In the genomic region with DNA sequence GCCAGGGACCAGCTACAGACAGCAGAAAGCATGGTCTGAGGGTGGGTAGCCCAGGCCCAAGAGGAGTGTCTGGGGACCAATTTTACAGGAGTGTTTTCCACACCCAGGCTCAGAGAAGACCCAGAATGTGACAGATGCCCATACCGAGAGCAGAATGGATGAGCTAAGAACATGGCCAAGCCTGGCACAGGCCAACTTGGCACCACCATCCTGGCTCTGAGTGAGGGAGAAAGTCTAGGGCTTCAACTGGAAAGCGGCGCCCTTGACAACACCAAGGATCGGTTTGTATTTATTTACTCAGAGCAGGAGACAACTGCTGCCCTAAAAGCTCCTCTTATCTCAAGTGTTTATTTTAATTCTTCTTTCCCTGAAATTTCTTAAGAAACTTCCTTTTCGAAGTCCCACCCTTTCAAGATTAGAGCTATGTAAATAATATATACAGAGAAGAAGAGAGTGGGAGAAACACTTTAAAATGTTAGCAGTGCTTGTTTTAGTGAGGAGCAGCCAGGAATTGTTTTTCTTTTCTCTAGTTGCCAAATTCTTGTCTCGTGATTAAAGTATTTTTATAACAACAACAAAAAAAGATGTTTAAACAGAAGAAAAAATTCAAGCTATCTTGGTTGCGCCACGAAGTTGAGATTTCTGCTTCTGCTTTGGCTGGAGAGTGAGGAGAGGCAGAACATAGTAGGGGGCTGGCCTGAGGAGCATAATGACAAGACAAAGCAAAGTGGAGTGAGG, we compare ENCODE assay signal across 11 cellular contexts. TPM values are rescaled to one million over a fixed set of nuclear protein-coding genes. Genes with fewer than 3 reads are reported as not detected.
DNase-seq lines count a peak whose midpoint lies in the region; ATAC-seq and TF ChIP-seq lines count a peak whose summit lies in the region.
"Had no signal": no experiment of that assay in that cellular context is flagged by ENCODE, and none has a peak within 500 bp of the region (broad histone marks: within the 10 kb centered on the region; RNA-seq: fewer than 3 reads in every experiment).

No MANE protein-coding gene starts in this region.

- no peak for TF ChIP-seq CTCF in left lung (IDR thresholded peaks at IDR 0.05)
- TF ChIP-seq CTCF in GM13976 (IDR thresholded peaks at IDR 0.05; ENCODE audit: borderline replicate concordance, control extremely low read depth, extremely low read depth, insufficient read depth, missing control alignments) = no peak

- H3K36me3 ChIP-seq in left lung (no peaks in the 10 kb centered on the region), SJCRH30 (no peaks in the 10 kb centered on the region)

- H3K4me1 ChIP-seq in left lung (peaks cover 6 to 36% of the 10 kb centered on the region in 2 donors), SJCRH30 (no peaks in the 10 kb centered on the region)

- H3K4me3 ChIP-seq in left lung (no peak overlapping the region), SJCRH30 (no peak overlapping the region)

- H3K27me3 ChIP-seq in left lung (peaks cover 21 to 42% of the 10 kb centered on the region in 2 donors), SJCRH30 (no peaks in the 10 kb centered on the region; the same call in none of the 2 replicates)

- peak overlapping the region; percentile 46 to 65 for H3K27ac ChIP-seq in left lung
- peak overlapping the region; percentile 36 for H3K27ac ChIP-seq in temporal lobe (ENCODE audit: low read depth, low read length)
- no peak overlapping the region for H3K27ac ChIP-seq in SJCRH30

- H3K9me3 ChIP-seq in left lung = no peaks in the 10 kb centered on the region
- H3K9me3 ChIP-seq in SJCRH30 (replicated peaks) = no peaks in the 10 kb centered on the region

- ATAC-seq in left lung = peak; percentile 73
- no peak for ATAC-seq in HG03159 (IDR thresholded peaks at IDR 0.05; ENCODE audit: unreplicated experiment)

- intact Hi-C loops in left lung (cut with DNase I) = no loop called here

- in situ Hi-C loops in GM13976 (cut with MboI; ENCODE audit: low sequenced_read_pairs, unreplicated experiment) = no loop called here

- peak; percentile 55 for DNase-seq in H4 (ENCODE audit: low spot score)
- DNase-seq in cerebellar nuclear complex (lab: John Stamatoyannopoulos, UW) = peak; percentile 78 to 84
- DNase-seq in left lung = peak in 1 of 2 donors; percentile 59
- DNase-seq in SJCRH30 = no peak
- no peak for DNase-seq in NCI-H2081 (lab: John Stamatoyannopoulos, UW)
- DNase-seq in GM13976 (ENCODE audit: low spot score) = no peak
- DNase-seq: KBM-7, mesendoderm, NCI-H510A had no signal

RNA-seq across cellular contexts. Expression of gene TNXB, which starts 16.2 kb away (rescaled TPM):
- 0.06 and 0.29 TPM in 2 replicates for total RNA-seq in H4 (2014; rRNA removed; shearing (Covaris generic))
- total RNA-seq in left lung = 10 to 100 TPM; 44.8 to 78.4 TPM
- total RNA-seq in temporal lobe = 10.1 TPM
- 1.6 and 3.3 TPM in 2 replicates for total RNA-seq in SJCRH30 (2014; rRNA removed; shearing (Covaris generic))

RNA-seq across cellular contexts. Expression of gene ATF6B, which starts 35.1 kb away (rescaled TPM):
- total RNA-seq in H4 (2014; rRNA removed; shearing (Covaris generic)) = 17.1 and 23.4 TPM in 2 replicates
- 10 to 100 TPM; 70.7 to 72.1 TPM for total RNA-seq in left lung
- 16.7 TPM for total RNA-seq in temporal lobe
- 26.1 and 33.0 TPM in 2 replicates for total RNA-seq in SJCRH30 (2014; rRNA removed; shearing (Covaris generic))

RNA-seq across cellular contexts. Expression of gene FKBPL, which starts 37.2 kb away (rescaled TPM):
- total RNA-seq in H4 (2014; rRNA removed; shearing (Covaris generic)) = 11.7 and 14.2 TPM in 2 replicates
- total RNA-seq in left lung = 1 to 10 TPM; 3.6 to 5.3 TPM
- total RNA-seq in temporal lobe = 2.7 TPM
- 8.2 and 8.7 TPM in 2 replicates for total RNA-seq in SJCRH30 (2014; rRNA removed; shearing (Covaris generic))

RNA-seq across cellular contexts. Expression of gene CYP21A2, which starts 54.7 kb away (rescaled TPM):
- 0.48 TPM in 1 of 2 replicates, not detected in the other for total RNA-seq in H4 (2014; rRNA removed; shearing (Covaris generic))
- total RNA-seq in left lung (under 1 TPM; 0.23 to 0.47 TPM), temporal lobe (0.25 TPM)
- total RNA-seq in SJCRH30 (2014; rRNA removed; shearing (Covaris generic)) = 0.08 TPM in 1 of 2 replicates, not detected in the other

RNA-seq across cellular contexts. Expression of gene PRRT1, which starts 58.8 kb away (rescaled TPM):
- 0.10 TPM in 1 of 2 replicates, not detected in the other for total RNA-seq in H4 (2014; rRNA removed; shearing (Covaris generic))
- 1 to 10 TPM; 1.0 to 1.6 TPM for total RNA-seq in left lung
- total RNA-seq in temporal lobe = 0.74 TPM
- 0.25 and 0.30 TPM in 2 replicates for total RNA-seq in SJCRH30 (2014; rRNA removed; shearing (Covaris generic))

Comparison
In these comparisons a context has a peak if more than half of its experiments do, and no peak if none do; other contexts are left out.
1. DNase-seq: peak in H4 (single experiment) and cerebellar nuclear complex (2 of 2); none in SJCRH30 (0 of 2), NCI-H2081 (0 of 2) and GM13976 (single experiment).